Comparison of ENCODE assay signal across 20 cellular contexts in the genomic region with DNA sequence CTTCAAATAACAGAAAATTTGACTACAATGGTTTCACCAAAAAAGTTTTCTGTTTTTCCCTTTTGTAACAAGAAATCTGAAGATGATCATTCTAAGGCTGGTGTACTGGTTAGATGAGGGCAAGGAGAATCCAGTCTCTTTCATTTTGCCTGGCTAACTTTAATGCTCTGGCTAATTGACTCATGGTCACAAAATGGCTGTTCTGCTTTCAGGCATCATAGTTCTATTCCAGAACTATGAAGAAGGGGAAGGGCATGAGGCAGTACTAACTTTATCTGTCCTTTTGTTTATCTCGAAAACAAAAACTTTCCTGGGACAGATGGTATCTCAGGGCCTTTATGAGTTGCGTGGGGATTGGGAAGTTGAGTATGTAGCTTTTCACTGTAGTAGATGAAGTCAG.
"Had no signal": no experiment of that assay in that cellular context is flagged by ENCODE, and none has a peak within 500 bp of the region (broad histone marks: within the 10 kb centered on the region; RNA-seq: fewer than 3 reads in every experiment).

No MANE protein-coding gene starts in this region.

- H3K36me3 ChIP-seq: esophagus muscularis mucosa, heart right ventricle, left lung, pancreas, tibial artery had no signal

- DNase-seq: dermis blood vessel endothelial cell; effector memory CD4-positive, alpha-beta T cell; foreskin melanocyte; glutamatergic neuron; heart right ventricle; hippocampal formation; left cardiac atrium; left lung; naive thymus-derived CD8-positive, alpha-beta T cell; occipital lobe; pancreas; stimulated activated CD4-positive, alpha-beta T cell treated with anti-CD3 and anti-CD28 coated beads, Interleukin-4, amount 100 ng/mL, for 4 hours; stimulated activated naive CD8-positive, alpha-beta T cell treated with anti-CD3 and anti-CD28 coated beads, Interleukin-15, Interleukin-2, amounts not matched to agents 100 U/mL and 50 U/mL, for 24 hours; substantia nigra; testis; tibial artery had no signal

- H3K4me3 ChIP-seq: coronary artery, esophagus muscularis mucosa, heart right ventricle, left lung, pancreas, testis, tibial artery had no signal

- H3K27me3 ChIP-seq: esophagus muscularis mucosa, heart right ventricle, left lung, pancreas, testis, tibial artery had no signal

- H3K27ac ChIP-seq: coronary artery, esophagus muscularis mucosa, heart right ventricle, pancreas, testis, tibial artery had no signal

- ATAC-seq: heart right ventricle; left cardiac atrium; naive thymus-derived CD8-positive, alpha-beta T cell; pancreas; sciatic nerve; stimulated activated memory B cell treated with anti-CD40 and anti-IgM and Interleukin-4, amounts not matched to agents 10 μg/mL and 1 μg/mL and 100 μg/mL, for 72 hours; stimulated activated naive CD8-positive, alpha-beta T cell treated with anti-CD3 and anti-CD28 coated beads, Interleukin-15, Interleukin-2, amounts not matched to agents 100 U/mL and 50 U/mL, for 24 hours had no signal

- H3K4me1 ChIP-seq: left lung, testis, tibial artery had no signal

- H3K9me3 ChIP-seq: esophagus muscularis mucosa, heart right ventricle, left lung, pancreas, testis, tibial artery had no signal
